Comparison of ENCODE assay signal across 2 cellular contexts in the genomic region with DNA sequence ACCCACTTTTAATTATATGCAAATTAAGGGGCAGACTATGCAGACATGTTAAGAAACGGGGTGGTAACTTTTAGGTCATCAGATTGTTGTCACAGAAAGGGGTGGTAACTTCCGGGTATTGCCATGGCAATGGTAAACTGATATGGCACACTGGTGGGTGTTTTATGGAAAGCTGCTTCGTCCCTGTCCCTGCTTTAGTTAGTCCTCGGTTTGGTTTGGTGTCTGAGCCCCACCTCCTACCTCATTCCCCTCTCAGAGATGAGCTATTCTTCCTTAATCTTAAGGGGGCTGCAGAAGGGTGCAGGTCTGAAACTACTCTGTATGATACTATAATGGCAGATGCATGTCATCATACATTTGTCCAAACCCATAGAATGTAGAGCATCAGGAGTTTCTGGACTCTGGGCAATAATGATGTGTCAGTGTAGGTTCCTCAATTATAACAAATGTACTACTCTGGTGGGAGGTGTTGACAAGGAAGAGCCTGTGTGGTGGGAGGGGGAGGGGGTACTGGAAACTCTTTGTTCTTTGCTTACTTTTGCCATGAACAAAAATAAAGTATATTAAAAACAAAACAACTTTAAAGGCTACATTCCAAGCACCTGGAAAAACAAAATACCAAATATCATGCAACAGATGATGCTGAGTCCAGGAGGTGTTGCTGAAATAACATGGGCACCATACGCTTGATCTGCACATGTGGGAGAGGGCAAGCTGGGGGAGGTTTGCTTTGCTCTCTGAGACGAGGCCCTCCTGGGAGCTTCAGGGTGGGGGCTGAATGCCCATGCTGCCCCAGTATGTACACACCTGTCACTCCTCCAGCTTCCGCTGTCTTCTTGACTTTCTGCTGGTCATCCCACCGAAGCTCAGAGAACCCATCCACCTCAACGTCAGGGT.
TF ChIP-seq lines count a peak whose summit lies in the region.

No MANE protein-coding gene starts in this region.

TF ChIP-seq in GM12891, 5 proteins besides CTCF, POLR2A, EP300 and RAD21:
- TF ChIP-seq SPI1 (IDR thresholded peaks at IDR 0.05; ENCODE audit: low read depth, low read length) (no peak), POU2F2 (IDR thresholded peaks at IDR 0.05; ENCODE audit: low read depth, low read length) (0 out of 2 replicates have a peak, but pooled peaks have one; percentile 50)

TF ChIP-seq in GM12878, 131 proteins besides CTCF, POLR2A, EP300 and RAD21:
- no peak for TF ChIP-seq HDGF (IDR thresholded peaks at IDR 0.05)
- TF ChIP-seq, protein P1, sequence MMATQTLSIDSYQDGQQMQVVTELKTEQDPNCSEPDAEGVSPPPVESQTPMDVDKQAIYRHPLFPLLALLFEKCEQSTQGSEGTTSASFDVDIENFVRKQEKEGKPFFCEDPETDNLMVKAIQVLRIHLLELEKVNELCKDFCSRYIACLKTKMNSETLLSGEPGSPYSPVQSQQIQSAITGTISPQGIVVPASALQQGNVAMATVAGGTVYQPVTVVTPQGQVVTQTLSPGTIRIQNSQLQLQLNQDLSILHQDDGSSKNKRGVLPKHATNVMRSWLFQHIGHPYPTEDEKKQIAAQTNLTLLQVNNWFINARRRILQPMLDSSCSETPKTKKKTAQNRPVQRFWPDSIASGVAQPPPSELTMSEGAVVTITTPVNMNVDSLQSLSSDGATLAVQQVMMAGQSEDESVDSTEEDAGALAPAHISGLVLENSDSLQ (IDR thresholded peaks at IDR 0.05): no peak
- TF ChIP-seq, protein P2, sequence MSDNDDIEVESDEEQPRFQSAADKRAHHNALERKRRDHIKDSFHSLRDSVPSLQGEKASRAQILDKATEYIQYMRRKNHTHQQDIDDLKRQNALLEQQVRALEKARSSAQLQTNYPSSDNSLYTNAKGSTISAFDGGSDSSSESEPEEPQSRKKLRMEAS (IDR thresholded peaks at IDR 0.05; ENCODE audit: low read depth, low read length): no peak
- TF ChIP-seq STAT1 (conservative IDR thresholded peaks at IDR 0.05): no peak
- TF ChIP-seq POU2F2 (IDR thresholded peaks at IDR 0.05; ENCODE audit: borderline replicate concordance, low read depth, low read length): peak; percentile 42; the same call in 1 of the 3 replicates
